In the genomic region with DNA sequence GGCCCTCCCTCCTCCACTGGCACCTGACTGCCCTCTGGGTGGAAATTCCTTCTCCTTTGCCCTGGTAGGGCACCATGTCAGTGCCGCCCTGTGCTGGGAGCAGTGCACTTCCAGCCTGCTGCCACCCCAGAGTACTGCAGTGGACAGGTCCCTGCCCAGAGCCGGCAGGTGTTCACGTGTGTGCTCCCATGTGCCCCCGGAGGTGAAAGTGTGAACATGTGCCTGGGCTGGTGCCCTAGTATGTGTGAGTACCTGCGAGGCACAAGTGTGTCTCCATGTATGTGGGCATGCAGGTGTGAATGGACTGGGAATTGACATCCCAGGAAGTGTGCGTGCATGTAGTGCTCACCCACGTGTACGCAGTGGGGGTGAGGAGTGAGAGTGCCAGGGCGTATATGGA, we compare ENCODE assay signal across 9 cellular contexts. TPM values are rescaled to one million over a fixed set of nuclear protein-coding genes. Genes with fewer than 3 reads are reported as not detected.
DNase-seq lines count a peak whose midpoint lies in the region; ATAC-seq and TF ChIP-seq lines count a peak whose summit lies in the region.
"Had no signal": no experiment of that assay in that cellular context is flagged by ENCODE, and none has a peak within 500 bp of the region (broad histone marks: within the 10 kb centered on the region; RNA-seq: fewer than 3 reads in every experiment).

No MANE protein-coding gene starts in this region.

- WGBS in SK-N-SH (ENCODE audit: low lambda C conversion rate), result 98% methylated on average over 5 of the region's 9 CpGs

- H3K4me3 ChIP-seq in SK-N-SH (ENCODE audit: low read depth in 2 of 2, low read length in 1 of 2), result no peak overlapping the region
- H3K4me3 ChIP-seq: skin epidermis had no signal

- no peak overlapping the region for H2AFZ ChIP-seq in SK-N-SH (ENCODE audit: low read depth)

- POLR2A ChIA-PET in SK-N-SH (lab: Yijun Ruan, JAX), result no interaction called here

- TF ChIP-seq RAD21 in SK-N-SH (IDR thresholded peaks at IDR 0.05; ENCODE audit: low read length), result no peak

- no peak overlapping the region for H3K4me3 Mint-ChIP-seq in effector memory CD8-positive, alpha-beta T cell
- H3K4me3 Mint-ChIP-seq in mesothelial cell of epicardium, result no peak overlapping the region

- H3K79me2 ChIP-seq in SK-N-SH (ENCODE audit: insufficient read depth), result no peaks in the 10 kb centered on the region

- no peaks in the 10 kb centered on the region for H4K20me1 ChIP-seq in SK-N-SH (ENCODE audit: insufficient read depth)

- TF ChIP-seq EP300 in SK-N-SH (IDR thresholded peaks at IDR 0.05; ENCODE audit: borderline replicate concordance in 1 of 2, low read depth in 1 of 2, low read length in 1 of 2), result no peak

- H3K27me3 ChIP-seq in SK-N-SH (ENCODE audit: insufficient read depth), result no peaks in the 10 kb centered on the region

- H3K4me1 Mint-ChIP-seq in effector memory CD8-positive, alpha-beta T cell (ENCODE audit: low read depth in 2 of 2), result peaks cover 8 to 15% of the 10 kb centered on the region in 2 donors
- H3K4me1 Mint-ChIP-seq in mesothelial cell of epicardium, result no peaks in the 10 kb centered on the region

- H3K9me3 Mint-ChIP-seq in effector memory CD8-positive, alpha-beta T cell, result no peaks in the 10 kb centered on the region
- H3K9me3 Mint-ChIP-seq in mesothelial cell of epicardium, result no peaks in the 10 kb centered on the region

- CTCF ChIA-PET in SK-N-SH (lab: Yijun Ruan, JAX), result interaction anchor here (1.2 to 2.9 kb wide), 2 partner anchors 15 to 167 kb away, joined by 6 to 11 read pairs; partner anchors contain the start of gene NSFL1C

- DNase-seq in NCI-H1436 (lab: John Stamatoyannopoulos, UW) (peak; percentile 26), NCI-H1436 treated with DMSO at 0.1 percent for 48 hours (lab: John Stamatoyannopoulos, UW) (no peak), SK-N-SH (peak; percentile 67), mesothelial cell of epicardium (ENCODE audit: low spot score in 2 of 2, unreplicated experiment in 2 of 2) (no peak), G401 (ENCODE audit: low spot score) (no peak), ecto neural progenitor cell (ENCODE audit: low spot score) (no peak)
- DNase-seq in effector memory CD8-positive, alpha-beta T cell, result no peak
- DNase-seq in stimulated activated CD4-positive, alpha-beta T cell treated with anti-CD3 and anti-CD28 coated beads, Interleukin-4, amount 100 ng/mL, for 48 hours (ENCODE audit: low read depth in 2 of 2), result peak; percentile 19 to 41

- H3K27ac ChIP-seq in SK-N-SH (ENCODE audit: low read depth in 2 of 2, low read length in 1 of 2), result no peak overlapping the region
- H3K27ac ChIP-seq: skin epidermis had no signal

- H3K36me3 ChIP-seq in SK-N-SH (replicated peaks in 1 of 2; ENCODE audit: control insufficient read depth in 1 of 2, insufficient read depth in 2 of 2, low read length in 1 of 2), result peaks cover 0 to 7% of the 10 kb centered on the region in 2 experiments

- peaks cover 0 to 4% of the 10 kb centered on the region in 2 experiments; a peak in 1 of 4 replicates for H3K4me1 ChIP-seq in SK-N-SH (ENCODE audit: control insufficient read depth in 1 of 2, insufficient read depth in 2 of 2, low read depth in 1 of 2, low read length in 1 of 2)

- no peaks in the 10 kb centered on the region for H3K9me3 ChIP-seq in SK-N-SH

- peaks cover 3% of the 10 kb centered on the region for H3K36me3 Mint-ChIP-seq in effector memory CD8-positive, alpha-beta T cell (ENCODE audit: insufficient read depth)
- no peaks in the 10 kb centered on the region for H3K36me3 Mint-ChIP-seq in mesothelial cell of epicardium

- H3K27ac Mint-ChIP-seq in effector memory CD8-positive, alpha-beta T cell, result peak overlapping the region in 1 of 2 donors; percentile 13
- H3K27ac Mint-ChIP-seq in mesothelial cell of epicardium, result no peak overlapping the region

- in situ Hi-C loops in G401 (cut with HindIII; ENCODE audit: low sequenced_read_pairs), result no loop called here

- ATAC-seq in effector memory CD8-positive, alpha-beta T cell (replicated peaks), result peak; percentile 49

- TF ChIP-seq CTCF in SK-N-SH (IDR thresholded peaks at IDR 0.05), result peak; percentile 25; the same call in 1 of the 2 replicates
- TF ChIP-seq CTCF in mesothelial cell of epicardium (IDR thresholded peaks at IDR 0.05; ENCODE audit: unreplicated experiment), result no peak

- H3K27me3 Mint-ChIP-seq in effector memory CD8-positive, alpha-beta T cell, result no peaks in the 10 kb centered on the region
- H3K27me3 Mint-ChIP-seq in mesothelial cell of epicardium (ENCODE audit: low read depth), result no peaks in the 10 kb centered on the region

- H3K9me2 ChIP-seq in SK-N-SH, result no peaks in the 10 kb centered on the region

- H3F3A ChIP-seq in SK-N-SH (replicated peaks; ENCODE audit: insufficient read depth), result no peaks in the 10 kb centered on the region

- H3K9ac ChIP-seq in SK-N-SH, result no peak overlapping the region

- no peak overlapping the region for H3K4me2 ChIP-seq in SK-N-SH

TF ChIP-seq in SK-N-SH, 30 proteins besides CTCF, POLR2A, EP300 and RAD21:
- TF ChIP-seq JUND (IDR thresholded peaks at IDR 0.05) (no peak), FOXJ3 (CRISPR knock-in tag; IDR thresholded peaks at IDR 0.05) (no peak), MEF2A (IDR thresholded peaks at IDR 0.05; ENCODE audit: borderline replicate concordance, low read depth) (no peak), MXI1 (IDR thresholded peaks at IDR 0.05; ENCODE audit: low read depth, low read length) (no peak)
TF ChIP-seq in SK-N-SH: peak in this region for 0.

RNA-seq across cellular contexts. Expression of gene SDCBP2, which starts 29.4 kb away (rescaled TPM):
- polyA plus RNA-seq in SK-N-SH (2012; rRNA removed), result 3.0 and 4.0 TPM in 2 replicates
- 1.8 and 2.6 TPM in 2 replicates for polyA plus RNA-seq in SK-N-SH (2012; cell fraction: cytosol; rRNA removed)
- 6.6 and 8.2 TPM in 2 replicates for polyA plus RNA-seq in SK-N-SH (2012; cell fraction: nucleus; rRNA removed)
- 1.8 to 3.4 TPM (median 2.9 TPM) in 3 replicates for total RNA-seq in mesothelial cell of epicardium
- total RNA-seq in G401 (2014; rRNA removed; shearing (Covaris generic)), result 0.49 and 2.0 TPM in 2 replicates

RNA-seq across cellular contexts. Expression of gene SNPH, which starts 33.4 kb away (rescaled TPM):
- polyA plus RNA-seq in SK-N-SH (2012; rRNA removed), result 2.2 and 2.5 TPM in 2 replicates
- 1.0 and 1.4 TPM in 2 replicates for polyA plus RNA-seq in SK-N-SH (2012; cell fraction: cytosol; rRNA removed)
- 14.5 and 15.5 TPM in 2 replicates for polyA plus RNA-seq in SK-N-SH (2012; cell fraction: nucleus; rRNA removed)
- 3.0 to 3.4 TPM (median 3.3 TPM) in 3 replicates for total RNA-seq in mesothelial cell of epicardium
- total RNA-seq in G401 (2014; rRNA removed; shearing (Covaris generic)), result 1.7 and 2.4 TPM in 2 replicates

Comparison
In these comparisons a context has a peak if more than half of its experiments do, and no peak if none do; other contexts are left out.
1. DNase-seq: peak in NCI-H1436 (single experiment), SK-N-SH (single experiment) and stimulated activated CD4-positive, alpha-beta T cell treated with anti-CD3 and anti-CD28 coated beads, Interleukin-4, amount 100 ng/mL, for 48 hours (2 of 2); none in NCI-H1436 treated with DMSO at 0.1 percent for 48 hours (single experiment), effector memory CD8-positive, alpha-beta T cell (0 of 3), mesothelial cell of epicardium (0 of 2), G401 (single experiment) and ecto neural progenitor cell (single experiment).